Comparison of ENCODE assay signal across 20 cellular contexts in the genomic region with DNA sequence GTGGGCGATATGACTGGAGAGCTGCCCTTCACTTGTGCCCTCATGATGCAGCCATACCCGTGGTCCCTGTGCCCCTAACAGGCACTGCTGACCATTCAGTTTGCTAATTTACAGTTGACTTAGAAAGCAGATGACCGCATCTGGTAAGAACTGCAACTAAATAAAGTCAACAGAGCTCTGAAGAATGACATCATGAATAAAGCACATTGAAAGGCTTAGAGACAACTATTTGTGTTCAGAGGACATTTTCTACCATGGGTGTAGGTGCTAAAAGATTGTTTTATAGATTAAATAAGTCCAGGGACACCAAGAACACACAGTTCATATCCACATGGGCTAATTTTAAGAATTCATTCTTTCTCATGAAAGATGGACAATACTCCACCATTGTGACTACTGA.
DNase-seq lines count a peak whose midpoint lies in the region; ATAC-seq, FAIRE-seq and TF ChIP-seq lines count a peak whose summit lies in the region.
"Had no signal": no experiment of that assay in that cellular context is flagged by ENCODE, and none has a peak within 500 bp of the region (broad histone marks: within the 10 kb centered on the region; RNA-seq: fewer than 3 reads in every experiment).

No MANE protein-coding gene starts in this region.

- H3K27me3 ChIP-seq in right atrium auricular region (no peaks in the 10 kb centered on the region), adipocyte (replicated peaks; ENCODE audit: control insufficient read depth, insufficient read depth, low read length) (peaks cover 7% of the 10 kb centered on the region)

- no peak for DNase-seq in right atrium auricular region (ENCODE audit: low spot score)
- no peak for DNase-seq in cardiac septum (ENCODE audit: low spot score)
- no peak for DNase-seq in GM12891 (ENCODE audit: insufficient read length, low spot score)
- peak; percentile 12 for DNase-seq in adipocyte (ENCODE audit: low read depth)
- DNase-seq in activated CD4-positive, alpha-beta T cell treated with anti-CD3 and anti-CD28 coated beads for 1 hour = no peak
- DNase-seq: C1 segment of cervical spinal cord; Caco-2; CD4-positive, CD25-positive, alpha-beta regulatory T cell; CD8-positive, alpha-beta T cell; DMS153; DMS79 treated with DMSO at 0.1 percent for 48 hours; GF-D8; H9; HFFc6 had no signal

- H3K4me1 ChIP-seq in right atrium auricular region = peaks cover 0 to 12% of the 10 kb centered on the region in 2 donors
- no peaks in the 10 kb centered on the region for H3K4me1 ChIP-seq in adipocyte (ENCODE audit: control insufficient read depth, insufficient read depth, low read length)
- H3K4me1 ChIP-seq: Caco-2 had no signal

- intact Hi-C loops in cardiac septum (cut with DNase I) = no loop called here

- H3K9me3 ChIP-seq in right atrium auricular region (no peaks in the 10 kb centered on the region), adipocyte (ENCODE audit: control insufficient read depth, low read length) (no peaks in the 10 kb centered on the region)
- H3K9me3 ChIP-seq: Caco-2 had no signal

- ATAC-seq in HG03354 (IDR thresholded peaks at IDR 0.05; ENCODE audit: poor library complexity, severe bottlenecking, unreplicated experiment) (no peak), GM18867 (IDR thresholded peaks at IDR 0.05; ENCODE audit: unreplicated experiment) (no peak)
- ATAC-seq: CD8-positive, alpha-beta T cell; GM23338; HCT116 had no signal

- TF ChIP-seq POLR2A in GM12891 (IDR thresholded peaks at IDR 0.05; ENCODE audit: low read depth, low read length) = no peak

- H3K9ac ChIP-seq in adipocyte (ENCODE audit: low read length) = no peak overlapping the region

- peak; percentile 57 for FAIRE-seq in GM12891 (lab: Jason Lieb, UNC)
- FAIRE-seq: GM19239 had no signal

- no peaks in the 10 kb centered on the region for H3K36me3 ChIP-seq in right atrium auricular region
- H3K36me3 ChIP-seq in adipocyte (ENCODE audit: control insufficient read depth, insufficient read depth, low read length, severe bottlenecking) = no peaks in the 10 kb centered on the region

- H3K4me3 ChIP-seq in right atrium auricular region = no peak overlapping the region
- H3K4me3 ChIP-seq in adipocyte (ENCODE audit: low read length) = no peak overlapping the region
- H3K4me3 ChIP-seq: GM23338 had no signal

- H3K27ac ChIP-seq in right atrium auricular region (peak overlapping the region; percentile 14 to 80), C4-2B (peak overlapping the region; percentile 43)

- TF ChIP-seq CTCF in right atrium auricular region (IDR thresholded peaks at IDR 0.05) (no peak), C4-2B (conservative IDR thresholded peaks at IDR 0.05) (no peak)

TF ChIP-seq in GM12891, 5 proteins besides CTCF, POLR2A, EP300 and RAD21:
- TF ChIP-seq PAX5 (IDR thresholded peaks at IDR 0.05; ENCODE audit: insufficient read depth, low read length, severe bottlenecking) (no peak), TAF1 (IDR thresholded peaks at IDR 0.05; ENCODE audit: low read depth, low read length) (no peak), SPI1 (IDR thresholded peaks at IDR 0.05; ENCODE audit: low read depth, low read length) (no peak), POLR2AphosphoS5 (IDR thresholded peaks at IDR 0.05; ENCODE audit: low read depth, low read length) (no peak), POU2F2 (IDR thresholded peaks at IDR 0.05; ENCODE audit: low read depth, low read length) (no peak)
